In the genomic region with DNA sequence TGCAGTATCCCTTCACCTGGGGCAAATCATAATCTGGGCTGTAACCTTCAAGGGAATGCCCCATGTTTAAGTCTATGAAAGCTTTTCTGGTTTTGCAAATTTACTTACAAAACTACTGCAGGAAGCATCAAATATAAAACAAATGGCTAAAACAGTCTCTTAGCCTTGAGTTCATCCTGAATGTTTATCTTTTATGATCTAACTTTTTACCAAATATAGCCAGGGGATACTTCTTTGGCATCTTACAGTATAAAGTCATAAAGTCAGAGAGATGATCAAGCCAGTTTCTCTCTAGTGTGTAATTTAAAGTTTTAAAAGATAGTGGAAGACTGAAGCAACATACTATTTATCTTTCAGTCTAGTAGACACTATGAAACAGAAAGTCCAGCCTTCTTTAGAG, we compare ENCODE assay signal across 26 cellular contexts.
"Had no signal": no experiment of that assay in that cellular context is flagged by ENCODE, and none has a peak within 500 bp of the region (broad histone marks: within the 10 kb centered on the region; RNA-seq: fewer than 3 reads in every experiment).

No MANE protein-coding gene starts in this region.

- ATAC-seq: activated CD4-positive, alpha-beta T cell treated with anti-CD3 and anti-CD28 coated beads for 36 hours; activated CD8-positive, alpha-beta memory T cell treated with anti-CD3 and anti-CD28 coated beads, Interleukin-2, amount 10 ng/mL, durations not matched to agents 7 days and 5 days; activated CD8-positive, alpha-beta T cell treated with anti-CD3 and anti-CD28 coated beads, Interleukin-2, amount 10 ng/mL, durations not matched to agents 7 days and 5 days; activated naive CD8-positive, alpha-beta T cell treated with anti-CD3 and anti-CD28 coated beads, Interleukin-2, amount 50 U/mL, for 24 hours; esophagus mucosa had no signal

- H3K27me3 ChIP-seq: adrenal gland, ascending aorta, breast epithelium, cardiac muscle cell had no signal

- H3K36me3 ChIP-seq: adrenal gland, ascending aorta, breast epithelium, cardiac muscle cell had no signal

- H3K4me1 ChIP-seq: adrenal gland, ascending aorta, breast epithelium had no signal

- H3K4me3 ChIP-seq: adrenal gland, ascending aorta, breast epithelium, cardiac muscle cell, coronary artery, dorsolateral prefrontal cortex had no signal

- H3K27ac ChIP-seq: adrenal gland, ascending aorta, breast epithelium, cardiac muscle cell, coronary artery, dorsolateral prefrontal cortex had no signal

- DNase-seq: activated CD4-positive, alpha-beta memory T cell treated with anti-CD3 and anti-CD28 coated beads for 36 hours; activated CD4-positive, alpha-beta T cell treated with anti-CD3 and anti-CD28 coated beads for 36 hours; activated CD4-positive, alpha-beta T cell treated with anti-CD3 and anti-CD28 coated beads, Interleukin-2, amount 10 ng/mL, durations not matched to agents 24 days and 14 days; activated CD4-positive, CD25-positive, alpha-beta regulatory T cell; activated CD4-positive, CD25-positive, alpha-beta regulatory T cell treated with anti-CD3 and anti-CD28 coated beads, Interleukin-2, amount 50 U/mL, for 72 hours; activated CD8-positive, alpha-beta memory T cell treated with anti-CD3 and anti-CD28 coated beads, Interleukin-2, amount 10 ng/mL, durations not matched to agents 7 days and 5 days; activated CD8-positive, alpha-beta memory T cell treated with anti-CD3 and anti-CD28 coated beads, Interleukin-2, amount 50 U/mL, for 4 hours; activated CD8-positive, alpha-beta T cell treated with anti-CD3 and anti-CD28 coated beads, Interleukin-2, amount 10 ng/mL, durations not matched to agents 7 days and 5 days; activated effector memory CD4-positive, alpha-beta T cell treated with anti-CD3 and anti-CD28 coated beads, Interleukin-2, amount 50 U/mL, for 16 hours; activated naive CD4-positive, alpha-beta T cell treated with anti-CD3 and anti-CD28 coated beads for 36 hours; activated naive CD8-positive, alpha-beta T cell treated with anti-CD3 and anti-CD28 coated beads for 36 hours; activated naive CD8-positive, alpha-beta T cell treated with anti-CD3 and anti-CD28 coated beads, Interleukin-2, amount 50 U/mL, for 24 hours; activated T-cell treated with anti-CD3 and anti-CD28 coated beads, Interleukin-2, amount 50 U/mL, for 1 hour; activated T-cell treated with anti-CD3 and anti-CD28 coated beads, Interleukin-2, amount 50 U/mL, for 48 hours; adrenal gland; dorsolateral prefrontal cortex; effector memory CD4-positive, alpha-beta T cell; endodermal cell; foreskin fibroblast; head of caudate nucleus; T-helper 2 cell had no signal

- H3K9me3 ChIP-seq: adrenal gland, ascending aorta, breast epithelium had no signal
